Comparison of ENCODE assay signal across 1 cellular context in genomic region chr1:179023946-179024345, GRCh38.
TF ChIP-seq lines count a peak whose summit lies in the region.

No MANE protein-coding gene starts in this region.

TF ChIP-seq in WTC11, 78 proteins besides CTCF, POLR2A, EP300 and RAD21 (continued from another document):
- TF ChIP-seq HMGXB4 (CRISPR knock-in tag; IDR thresholded peaks at IDR 0.05), result no peak
